In the genomic region with DNA sequence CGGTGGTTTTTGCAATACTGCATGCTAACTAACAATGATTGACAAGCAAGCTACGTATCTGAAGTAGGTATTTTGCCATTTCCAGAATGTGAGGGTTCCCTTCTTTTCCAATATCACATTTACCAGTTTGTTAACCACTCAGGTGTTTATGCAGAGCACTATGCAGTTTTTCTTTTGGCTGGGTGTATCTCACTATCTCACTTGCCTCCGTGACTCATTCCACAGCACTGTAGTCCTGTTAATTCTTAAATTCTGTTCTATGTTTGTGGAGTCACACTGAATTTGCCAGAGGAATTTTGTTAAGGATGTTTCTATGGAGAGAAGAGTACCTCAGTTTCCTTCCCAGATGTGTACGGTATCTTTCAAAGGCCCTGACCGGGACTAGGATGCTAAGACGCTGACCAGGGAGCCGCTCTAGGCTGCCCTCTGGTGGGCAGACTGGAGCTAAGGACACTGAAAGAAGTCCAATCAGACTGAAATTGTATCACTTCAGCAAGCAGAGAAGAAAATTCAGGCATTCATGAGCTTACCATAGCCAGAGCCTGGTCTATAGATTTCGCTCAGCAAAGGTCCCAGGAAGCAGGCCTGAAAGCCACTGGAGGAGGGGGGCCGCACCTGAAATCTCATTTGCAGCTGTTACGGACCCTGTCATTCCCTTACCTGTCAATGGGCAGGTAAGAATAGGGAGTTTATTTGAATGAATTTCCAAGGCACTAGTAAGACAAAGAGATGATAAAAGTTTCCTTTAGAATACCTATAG, we compare ENCODE assay signal across 8 cellular contexts.
DNase-seq lines count a peak whose midpoint lies in the region; ATAC-seq, FAIRE-seq and TF ChIP-seq lines count a peak whose summit lies in the region.

No MANE protein-coding gene starts in this region.

- in situ Hi-C loops in Panc1 (cut with HindIII; ENCODE audit: low pct_unique_long_range_greater_than_20kb, low sequenced_read_pairs), result no loop called here

- intact Hi-C loops in Panc1 (cut with micrococcal nuclease; ENCODE audit: unreplicated experiment), result no loop called here
- intact Hi-C loops in breast epithelium (cut with DNase I; ENCODE audit: low total_unique reads), result no loop called here
- intact Hi-C loops in kidney (cut with DNase I), result no loop called here

- H3K27ac ChIP-seq in Panc1 (ENCODE audit: low read length) (no peak overlapping the region), breast epithelium (no peak overlapping the region), kidney (ENCODE audit: low read depth in 2 of 2, low read length in 2 of 2) (no peak overlapping the region)

- no peaks in the 10 kb centered on the region for H3K36me3 ChIP-seq in Panc1 (ENCODE audit: control insufficient read depth, insufficient read depth, low read length)
- no peaks in the 10 kb centered on the region for H3K36me3 ChIP-seq in breast epithelium
- H3K36me3 ChIP-seq in kidney (ENCODE audit: control insufficient read depth in 1 of 2, insufficient read depth in 2 of 2, low read length in 2 of 2), result no peaks in the 10 kb centered on the region

- no peak for TF ChIP-seq POLR2A in breast epithelium (IDR thresholded peaks at IDR 0.05)

- ATAC-seq in GM19452 (IDR thresholded peaks at IDR 0.05; ENCODE audit: unreplicated experiment), result peak; percentile 95
- peak; percentile 92 for ATAC-seq in HG03280 (IDR thresholded peaks at IDR 0.05; ENCODE audit: unreplicated experiment)
- ATAC-seq in Panc1, result peak; percentile 72; the same call in 1 of the 2 replicates

- CTCF ChIA-PET in Panc1 (lab: Charles Lee), result interaction anchor here (0.6 to 1.0 kb wide), 2 partner anchors 36 to 531 kb away, joined by 3 to 8 read pairs; no protein-coding TSS in a partner anchor

- H3K27me3 ChIP-seq in Panc1 (ENCODE audit: control insufficient read depth, insufficient read depth, low read length) (no peaks in the 10 kb centered on the region), breast epithelium (no peaks in the 10 kb centered on the region)

- no peak overlapping the region for H3K4me3 ChIP-seq in Panc1 (ENCODE audit: low read depth in 2 of 2, low read length in 2 of 2)
- no peak overlapping the region for H3K4me3 ChIP-seq in breast epithelium
- H3K4me3 ChIP-seq in kidney (ENCODE audit: low read length in 2 of 2), result no peak overlapping the region

- FAIRE-seq in kidney (lab: Jason Lieb, UNC), result no peak

- H3K9ac ChIP-seq in kidney (ENCODE audit: low read length in 2 of 2), result no peak overlapping the region

- no peaks in the 10 kb centered on the region for H3K9me3 ChIP-seq in Panc1 (ENCODE audit: control insufficient read depth, insufficient read depth, low read depth, low read length)
- H3K9me3 ChIP-seq in breast epithelium, result no peaks in the 10 kb centered on the region
- H3K9me3 ChIP-seq in kidney (ENCODE audit: control insufficient read depth in 1 of 2, low read length in 2 of 2), result no peaks in the 10 kb centered on the region

- DNase-seq in NCI-H1436 (lab: John Stamatoyannopoulos, UW) (peak; percentile 31), NCI-H1436 treated with DMSO at 0.1 percent for 48 hours (lab: John Stamatoyannopoulos, UW) (no peak), Panc1 (ENCODE audit: low read depth, low spot score) (peak; percentile 17), breast epithelium (ENCODE audit: low spot score in 2 of 2) (no peak), kidney (no peak)
- peak; percentile 58 for DNase-seq in stimulated activated CD8-positive, alpha-beta memory T cell treated with anti-CD3 and anti-CD28 coated beads, Interleukin-4, amount 100 ng/mL, for 48 hours

- no peaks in the 10 kb centered on the region for H3K4me1 ChIP-seq in Panc1 (ENCODE audit: control insufficient read depth, insufficient read depth, low read length)
- H3K4me1 ChIP-seq in breast epithelium, result no peaks in the 10 kb centered on the region
- no peaks in the 10 kb centered on the region for H3K4me1 ChIP-seq in kidney (ENCODE audit: control insufficient read depth in 1 of 2, insufficient read depth in 1 of 2, low read depth in 1 of 2, low read length in 2 of 2)

- POLR2A ChIA-PET in Panc1 (lab: Charles Lee), result no interaction called here

- TF ChIP-seq CTCF in Panc1 (IDR thresholded peaks at IDR 0.05), result peak; percentile 81
- peak in 2 of 3 donors; percentile 21 to 38 for TF ChIP-seq CTCF in breast epithelium (IDR thresholded peaks at IDR 0.05)
- peak; percentile 44 for TF ChIP-seq CTCF in kidney (IDR thresholded peaks at IDR 0.05; ENCODE audit: borderline replicate concordance, extremely low read depth, insufficient read depth)

- BruUV-seq in Panc1 (replicated peaks; lab: Mats Ljungman, UMichigan), result no TSS peak

Comparison
In these comparisons a context has a peak if more than half of its experiments do, and no peak if none do; other contexts are left out.
1. DNase-seq: peak in NCI-H1436 (single experiment), Panc1 (single experiment) and stimulated activated CD8-positive, alpha-beta memory T cell treated with anti-CD3 and anti-CD28 coated beads, Interleukin-4, amount 100 ng/mL, for 48 hours (single experiment); none in NCI-H1436 treated with DMSO at 0.1 percent for 48 hours (single experiment), breast epithelium (0 of 2) and kidney (single experiment).
2. CTCF ChIP-seq: peak in every context shown above with its lines; median percentile 81 in Panc1; 44 in kidney; 30 in breast epithelium.
3. Peak in every context shown above with its lines, with median percentiles within 50 percentile points of each other: ATAC-seq.